ENCODE assay signal across 21 cellular contexts in the genomic region with DNA sequence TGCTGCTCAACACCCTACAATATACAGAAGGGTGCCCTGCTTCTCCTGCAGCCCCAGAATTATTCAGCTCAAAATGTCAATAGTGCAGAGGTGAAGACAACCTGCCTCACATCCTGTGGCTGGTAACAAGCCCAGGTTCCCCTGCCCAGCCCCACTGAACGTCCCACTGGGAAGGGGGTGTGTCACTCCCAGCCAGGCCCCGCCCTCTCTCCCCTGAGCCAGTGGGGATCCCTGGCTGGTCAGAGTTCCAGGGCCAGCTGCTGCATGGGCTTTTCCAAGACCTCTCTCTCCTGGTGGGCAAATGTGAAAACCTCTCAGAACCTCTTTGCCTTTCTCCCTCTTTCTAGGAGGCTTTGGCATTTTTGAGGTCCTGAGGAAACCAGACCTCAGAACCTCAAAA. TPM values are rescaled to one million over a fixed set of nuclear protein-coding genes. Genes with fewer than 3 reads are reported as not detected.
DNase-seq lines count a peak whose midpoint lies in the region; ATAC-seq, FAIRE-seq and TF ChIP-seq lines count a peak whose summit lies in the region.
"Had no signal": no experiment of that assay in that cellular context is flagged by ENCODE, and none has a peak within 500 bp of the region (broad histone marks: within the 10 kb centered on the region; RNA-seq: fewer than 3 reads in every experiment).

No MANE protein-coding gene starts in this region.

- no peaks in the 10 kb centered on the region for H3K4me1 ChIP-seq in HEK293 (ENCODE audit: control insufficient read depth, insufficient read depth, low read length)
- peaks cover 6% of the 10 kb centered on the region for H3K4me1 ChIP-seq in endodermal cell (ENCODE audit: control insufficient read depth, insufficient read depth, low read length)
- no peaks in the 10 kb centered on the region for H3K4me1 ChIP-seq in gastroesophageal sphincter

- TF ChIP-seq CTCF in HEK293 (tag by site-specific recombination; IDR thresholded peaks at IDR 0.05) (no peak), endodermal cell (conservative IDR thresholded peaks at IDR 0.05) (no peak), gastroesophageal sphincter (IDR thresholded peaks at IDR 0.05) (no peak)

- peaks cover 95% of the 10 kb centered on the region for H3K27me3 Mint-ChIP-seq in endodermal cell (ENCODE audit: insufficient read depth)

- H3K4me1 Mint-ChIP-seq in endodermal cell = peaks cover 4% of the 10 kb centered on the region

- no peak for TF ChIP-seq EP300 in gastroesophageal sphincter (IDR thresholded peaks at IDR 0.05)

- H3K9ac ChIP-seq in endodermal cell (ENCODE audit: extremely low read depth, low read length, poor library complexity, severe bottlenecking) = no peak overlapping the region
- H3K9ac ChIP-seq: GM23248 had no signal

- H3K27ac ChIP-seq in HEK293 (ENCODE audit: extremely low read depth, low read depth, low read length) (no peak overlapping the region), endodermal cell (ENCODE audit: low read depth, low read length) (no peak overlapping the region), gastroesophageal sphincter (no peak overlapping the region)
- H3K27ac ChIP-seq: C4-2B, GM23248 had no signal

- no peaks in the 10 kb centered on the region for H3K9me3 Mint-ChIP-seq in endodermal cell

- no peak for FAIRE-seq in RCC 7860 (lab: Jason Lieb, UNC)
- FAIRE-seq: GM12892 had no signal

- no peak overlapping the region for H3K27ac Mint-ChIP-seq in endodermal cell
- H3K27ac Mint-ChIP-seq: CD4-positive, alpha-beta memory T cell had no signal

- H3K27me3 ChIP-seq in endodermal cell (ENCODE audit: control insufficient read depth, insufficient read depth, low read length, poor library complexity, severe bottlenecking) (peaks cover 64% of the 10 kb centered on the region), gastroesophageal sphincter (peaks cover 94% of the 10 kb centered on the region)

- H3K4me3 ChIP-seq in HEK293 (ENCODE audit: low read depth, low read length) = no peak overlapping the region
- H3K4me3 ChIP-seq in endodermal cell (ENCODE audit: low read length) = no peak overlapping the region
- no peak overlapping the region for H3K4me3 ChIP-seq in gastroesophageal sphincter
- H3K4me3 ChIP-seq: GM23248 had no signal

- DNase-seq in ELF-1 (ENCODE audit: low read depth, low spot score) (peak; percentile 52), endodermal cell (peak; percentile 95), DMS 273 treated with DMSO at 0.1 percent for 48 hours (lab: John Stamatoyannopoulos, UW) (no peak), Right ventricle myocardium superior (no peak), RCC 7860 (ENCODE audit: low spot score) (no peak)
- DNase-seq: ACHN; CD4-positive, alpha-beta memory T cell; DMS153; DMS79 treated with DMSO at 0.1 percent for 48 hours; EL; GDM1; GM23248; HCEC 1CT; IMR-90; Kasumi-1; KBM-7 had no signal

- intact Hi-C loops in Right ventricle myocardium superior (cut with DNase I) = no loop called here

- no peak for TF ChIP-seq POLR2A in gastroesophageal sphincter (IDR thresholded peaks at IDR 0.05)

- H3K4me3 Mint-ChIP-seq in endodermal cell = no peak overlapping the region
- H3K4me3 Mint-ChIP-seq: CD4-positive, alpha-beta memory T cell had no signal

- ATAC-seq in gastroesophageal sphincter = no peak
- ATAC-seq in Right ventricle myocardium superior (ENCODE audit: poor library complexity) = no peak

- H3K36me3 Mint-ChIP-seq in endodermal cell (ENCODE audit: low read depth) = no peaks in the 10 kb centered on the region
- H3K36me3 Mint-ChIP-seq: CD4-positive, alpha-beta memory T cell had no signal

- H3K9me3 ChIP-seq in HEK293 (ENCODE audit: control insufficient read depth, insufficient read depth, low read depth, low read length) = no peaks in the 10 kb centered on the region
- H3K9me3 ChIP-seq in endodermal cell (ENCODE audit: control insufficient read depth, low read length) = no peaks in the 10 kb centered on the region
- H3K9me3 ChIP-seq in gastroesophageal sphincter = no peaks in the 10 kb centered on the region

- CTCF ChIA-PET in HEK293 (lab: Yijun Ruan, JAX) = no interaction called here

- 0 to 21% methylated on average over 1 to 2 of the region's 2 CpGs for WGBS in endodermal cell (ENCODE audit: insufficient coverage in 1 of 2, insufficient read length in 1 of 2), 2 experiments
- 0% methylated on average over 1 to 2 of the region's 2 CpGs for WGBS in gastroesophageal sphincter (ENCODE audit: low coverage in 1 of 2), 2 donors

- POLR2A ChIA-PET in HEK293 (lab: Yijun Ruan, JAX) = no interaction called here

- H3K36me3 ChIP-seq in HEK293 (ENCODE audit: control insufficient read depth in 2 of 2, insufficient read depth in 1 of 2, low read length in 2 of 2) (no peaks in the 10 kb centered on the region), endodermal cell (ENCODE audit: control insufficient read depth, insufficient read depth, low read length) (no peaks in the 10 kb centered on the region), gastroesophageal sphincter (no peaks in the 10 kb centered on the region)

TF ChIP-seq in HEK293, 187 proteins besides CTCF, POLR2A, EP300 and RAD21:
- TF ChIP-seq, protein P1, sequence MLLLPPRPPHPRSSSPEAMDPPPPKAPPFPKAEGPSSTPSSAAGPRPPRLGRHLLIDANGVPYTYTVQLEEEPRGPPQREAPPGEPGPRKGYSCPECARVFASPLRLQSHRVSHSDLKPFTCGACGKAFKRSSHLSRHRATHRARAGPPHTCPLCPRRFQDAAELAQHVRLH (tag by site-specific recombination; IDR thresholded peaks at IDR 0.05) = no peak
- TF ChIP-seq KLF9 (tag by site-specific recombination; IDR thresholded peaks at IDR 0.05; ENCODE audit: low read depth) = peak; percentile 50; the same call in 1 of the 2 replicates

RNA-seq across cellular contexts. Expression of a gene that starts 13.7 kb away (rescaled TPM):
- total RNA-seq in endodermal cell (under 1 TPM in 1 of 2 donors, not detected in 1; 0.18 TPM), gastroesophageal sphincter (not detected), Right ventricle myocardium superior (not detected)
- 8.2 TPM for polyA plus RNA-seq in endodermal cell (2013, experiment 1 of 2)
- 7.5 TPM for polyA plus RNA-seq in endodermal cell (2013, experiment 2 of 2)
- total RNA-seq: A172; CD4-positive, alpha-beta memory T cell; GM23248; IMR-90 had no signal
- polyA plus RNA-seq: CD4-positive, alpha-beta memory T cell; GM23248; IMR-90 had no signal

Comparison
In these comparisons a context has a peak if more than half of its experiments do, and no peak if none do; other contexts are left out.
1. DNase-seq: peak in ELF-1 (single experiment) and endodermal cell (single experiment); none in DMS 273 treated with DMSO at 0.1 percent for 48 hours (single experiment), Right ventricle myocardium superior (single experiment) and RCC 7860 (single experiment).